Comparison of ENCODE assay signal across 16 cellular contexts in the genomic region with DNA sequence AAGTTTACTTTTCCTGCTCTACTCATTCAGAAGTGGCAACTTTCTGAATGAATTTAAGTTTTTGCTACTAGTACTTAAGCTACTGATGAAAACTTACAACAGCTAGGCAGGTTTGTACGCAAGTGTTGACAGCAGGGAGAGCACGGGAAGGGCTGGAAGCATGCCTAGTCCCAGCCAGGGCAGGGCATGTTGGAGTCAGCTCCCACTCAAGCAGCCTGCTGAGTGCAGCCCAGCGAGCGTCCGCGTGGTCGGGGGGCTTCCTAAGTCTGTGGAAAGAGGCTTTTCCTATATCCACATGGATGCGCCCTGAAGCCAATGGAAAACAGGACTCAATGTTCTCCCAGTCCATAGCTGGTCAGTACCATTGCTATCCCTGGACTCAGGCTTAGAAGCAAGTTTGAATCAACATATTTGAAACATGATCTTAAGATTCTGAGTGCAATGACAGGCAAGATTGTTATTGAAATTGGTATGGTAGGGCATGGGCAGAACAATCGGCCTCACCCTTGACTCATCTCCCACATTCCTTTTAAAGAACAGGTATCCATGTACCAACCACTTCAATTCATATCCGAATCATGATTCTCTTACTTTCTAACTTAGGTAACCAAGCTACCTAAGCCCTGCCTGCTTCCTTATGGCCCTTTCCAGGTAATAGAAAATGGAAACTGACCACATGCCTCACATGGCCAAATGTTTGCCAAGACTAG.
"Had no signal": no experiment of that assay in that cellular context is flagged by ENCODE, and none has a peak within 500 bp of the region (broad histone marks: within the 10 kb centered on the region; RNA-seq: fewer than 3 reads in every experiment).

No MANE protein-coding gene starts in this region.

- DNase-seq: activated CD4-positive, alpha-beta memory T cell treated with anti-CD3 and anti-CD28 coated beads, Interleukin-2, amount 10 ng/mL, durations not matched to agents 7 days and 5 days; activated CD4-positive, alpha-beta T cell treated with anti-CD3 and anti-CD28 coated beads for 36 hours; activated naive CD4-positive, alpha-beta T cell treated with anti-CD3 and anti-CD28 coated beads, Interleukin-2, amount 50 U/mL, for 16 hours; activated T-cell treated with anti-CD3 and anti-CD28 coated beads, Interleukin-2, amount 50 U/mL, for 24 hours; adrenal gland; central memory CD4-positive, alpha-beta T cell; cortex of kidney; effector CD8-positive, alpha-beta T cell; gastrocnemius medialis; mesendoderm; stimulated activated naive CD8-positive, alpha-beta T cell treated with anti-CD3 and anti-CD28 coated beads, Interleukin-15, Interleukin-2, amounts not matched to agents 100 U/mL and 50 U/mL, for 24 hours; upper lobe of left lung had no signal

- H3K4me3 ChIP-seq: adrenal gland, gastrocnemius medialis, prostate gland, upper lobe of left lung had no signal

- H3K4me3 Mint-ChIP-seq: activated CD4-positive, alpha-beta memory T cell treated with anti-CD3 and anti-CD28 coated beads, Interleukin-2, amount 10 ng/mL, durations not matched to agents 7 days and 5 days; activated CD4-positive, alpha-beta T cell treated with anti-CD3 and anti-CD28 coated beads for 36 hours; activated T-cell treated with anti-CD3 and anti-CD28 coated beads, Interleukin-2, amount 50 U/mL, for 24 hours; nephron had no signal

- H3K27ac ChIP-seq: adrenal gland, prostate gland, upper lobe of left lung had no signal

- ATAC-seq: activated CD4-positive, alpha-beta T cell treated with anti-CD3 and anti-CD28 coated beads for 36 hours; gastrocnemius medialis; sciatic nerve; SK-N-SH treated with all-trans-retinoic acid at 6 μM for 48 hours; stimulated activated naive CD8-positive, alpha-beta T cell treated with anti-CD3 and anti-CD28 coated beads, Interleukin-15, Interleukin-2, amounts not matched to agents 100 U/mL and 50 U/mL, for 24 hours had no signal

- H3K9me3 ChIP-seq: adrenal gland, gastrocnemius medialis, prostate gland, upper lobe of left lung had no signal

- H3K4me1 ChIP-seq: prostate gland had no signal

- H3K4me1 Mint-ChIP-seq: nephron had no signal

- H3K9me3 Mint-ChIP-seq: activated CD4-positive, alpha-beta memory T cell treated with anti-CD3 and anti-CD28 coated beads, Interleukin-2, amount 10 ng/mL, durations not matched to agents 7 days and 5 days; activated T-cell treated with anti-CD3 and anti-CD28 coated beads, Interleukin-2, amount 50 U/mL, for 24 hours; nephron had no signal

- H3K27me3 ChIP-seq: adrenal gland, gastrocnemius medialis, upper lobe of left lung had no signal

- H3K27ac Mint-ChIP-seq: activated CD4-positive, alpha-beta memory T cell treated with anti-CD3 and anti-CD28 coated beads, Interleukin-2, amount 10 ng/mL, durations not matched to agents 7 days and 5 days; activated CD4-positive, alpha-beta T cell treated with anti-CD3 and anti-CD28 coated beads for 36 hours had no signal

- H3K27me3 Mint-ChIP-seq: activated CD4-positive, alpha-beta memory T cell treated with anti-CD3 and anti-CD28 coated beads, Interleukin-2, amount 10 ng/mL, durations not matched to agents 7 days and 5 days; activated CD4-positive, alpha-beta T cell treated with anti-CD3 and anti-CD28 coated beads for 36 hours; activated T-cell treated with anti-CD3 and anti-CD28 coated beads, Interleukin-2, amount 50 U/mL, for 24 hours had no signal
